Comparison of ENCODE assay signal across 4 cellular contexts in the genomic region with DNA sequence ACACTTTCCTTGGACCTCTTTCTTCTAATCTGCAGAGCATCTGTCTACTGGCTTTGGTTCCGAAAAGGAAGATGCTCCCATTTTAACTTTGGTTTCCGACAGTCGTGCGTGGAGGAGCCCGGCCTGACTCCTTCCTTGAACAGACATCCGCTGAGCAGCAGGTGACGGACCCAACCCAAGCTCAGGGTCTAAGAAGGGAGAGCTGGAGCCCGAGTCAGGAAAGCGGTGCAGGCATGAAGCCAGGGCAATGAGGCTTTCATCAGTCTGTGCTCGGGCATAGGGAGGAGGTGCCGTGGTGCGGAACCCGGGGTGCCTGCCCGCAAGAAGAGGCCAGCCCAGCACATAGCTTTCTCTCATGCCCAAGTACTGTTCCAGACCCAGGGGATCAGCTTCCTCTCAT.
"Had no signal": no experiment of that assay in that cellular context is flagged by ENCODE, and none has a peak within 500 bp of the region (broad histone marks: within the 10 kb centered on the region; RNA-seq: fewer than 3 reads in every experiment).

No MANE protein-coding gene starts in this region.

- DNase-seq: H9, HCEC 1CT had no signal

- H3K4me3 ChIP-seq: GM23338 had no signal

- H3K27ac ChIP-seq: HL-60 had no signal

- H2AFZ ChIP-seq: GM23338 had no signal

- H3K4me2 ChIP-seq: GM23338 had no signal
